13 cellular contexts compared by ENCODE assay signal in genomic region chr4:128163177-128164117, GRCh38.
A peak's percentile ranks its signal among the peaks of the same experiment; 100 is the strongest.
DNase-seq lines count a peak whose midpoint lies in the region; ATAC-seq and TF ChIP-seq lines count a peak whose summit lies in the region.
"Had no signal": no experiment of that assay in that cellular context is flagged by ENCODE, and none has a peak within 500 bp of the region (broad histone marks: within the 10 kb centered on the region; RNA-seq: fewer than 3 reads in every experiment).

No MANE protein-coding gene starts in this region.

- H3K27ac Mint-ChIP-seq in H9, result peak overlapping the region in 2 of 3 experiments; percentile 15 to 68; a peak in 5 of 7 replicates
- H3K27ac Mint-ChIP-seq: activated CD4-positive, alpha-beta memory T cell treated with anti-CD3 and anti-CD28 coated beads, Interleukin-2, amount 10 ng/mL, durations not matched to agents 7 days and 5 days had no signal

- no peaks in the 10 kb centered on the region for H3K27me3 Mint-ChIP-seq in H9 (ENCODE audit: low read depth)
- H3K27me3 Mint-ChIP-seq: activated CD4-positive, alpha-beta memory T cell treated with anti-CD3 and anti-CD28 coated beads, Interleukin-2, amount 10 ng/mL, durations not matched to agents 7 days and 5 days had no signal

- H3K18ac ChIP-seq in H9 (ENCODE audit: insufficient read length, low read depth, low read length), result no peak overlapping the region

- peaks cover 23 to 31% of the 10 kb centered on the region in 2 experiments for H3K4me1 Mint-ChIP-seq in H9
- H3K4me1 Mint-ChIP-seq: activated CD4-positive, alpha-beta memory T cell treated with anti-CD3 and anti-CD28 coated beads, Interleukin-2, amount 10 ng/mL, durations not matched to agents 7 days and 5 days had no signal

- no peaks in the 10 kb centered on the region for H3K9me3 Mint-ChIP-seq in H9
- H3K9me3 Mint-ChIP-seq: activated CD4-positive, alpha-beta memory T cell treated with anti-CD3 and anti-CD28 coated beads, Interleukin-2, amount 10 ng/mL, durations not matched to agents 7 days and 5 days had no signal

- no peak overlapping the region for H3K14ac ChIP-seq in H9 (ENCODE audit: insufficient read depth, low read length)

- H2BK12ac ChIP-seq in H9 (ENCODE audit: insufficient read length, low read depth, low read length), result no peak overlapping the region

- H3K27ac ChIP-seq in H9 (ENCODE audit: insufficient read length, low read depth, low read length), result no peak overlapping the region

- no peaks in the 10 kb centered on the region for H3K36me3 ChIP-seq in skeletal muscle satellite cell (ENCODE audit: insufficient read depth, low read length)

- H3K4me1 ChIP-seq in H9 (ENCODE audit: insufficient read depth, low read length) (peaks cover 4% of the 10 kb centered on the region; the same call in 1 of the 2 replicates), skeletal muscle satellite cell (ENCODE audit: control insufficient read depth, insufficient read depth, low read length) (peaks cover 26% of the 10 kb centered on the region)

- H4K8ac ChIP-seq in H9 (replicated peaks; ENCODE audit: insufficient read length, low read depth, low read length), result no peak overlapping the region

- no peak overlapping the region for H2BK20ac ChIP-seq in H9 (ENCODE audit: low read depth, low read length, poor library complexity, severe bottlenecking)

- no peaks in the 10 kb centered on the region for H3K79me1 ChIP-seq in H9 (ENCODE audit: insufficient read depth, low read depth, low read length, poor library complexity, severe bottlenecking)

- no peak overlapping the region for H3T11ph ChIP-seq in H9 (ENCODE audit: low read length)

- WGBS in H9 (ENCODE audit: extremely low coverage, insufficient read length, low lambda C conversion rate), result 100% methylated on average over 1 of the region's 4 CpGs

- no peak for ATAC-seq in HG03565 (IDR thresholded peaks at IDR 0.05; ENCODE audit: unreplicated experiment)

- H2AFZ ChIP-seq in H9 (ENCODE audit: low read length), result no peak overlapping the region

- TF ChIP-seq CTCF in H9 (conservative IDR thresholded peaks at IDR 0.05), result no peak
- no peak for TF ChIP-seq CTCF in foreskin fibroblast (IDR thresholded peaks at IDR 0.05; ENCODE audit: low read depth, low read length)

- H3K9ac ChIP-seq in H9 (ENCODE audit: extremely low read depth, insufficient read length, low read length), result no peak overlapping the region
- no peak overlapping the region for H3K9ac ChIP-seq in skeletal muscle satellite cell (ENCODE audit: low read depth, low read length)

- H3K27me3 ChIP-seq in H9 (ENCODE audit: insufficient read depth, low read length) (no peaks in the 10 kb centered on the region), skeletal muscle satellite cell (ENCODE audit: control insufficient read depth, insufficient read depth, low read length) (no peaks in the 10 kb centered on the region)

- no peak overlapping the region for H3K4me3 ChIP-seq in foreskin fibroblast (ENCODE audit: low read depth in 1 of 2, low read length in 2 of 2)
- no peak overlapping the region for H3K4me3 ChIP-seq in skeletal muscle satellite cell (ENCODE audit: low read length)

- no peaks in the 10 kb centered on the region for H3K36me3 Mint-ChIP-seq in H9 (ENCODE audit: insufficient read depth in 1 of 3, low read depth in 3 of 3)

- no peak overlapping the region for H3K4me2 ChIP-seq in H9 (ENCODE audit: insufficient read depth, insufficient read length, low read length)
- H3K4me2 ChIP-seq in skeletal muscle satellite cell (ENCODE audit: low read length), result peak overlapping the region; percentile 31

- H2BK120ac ChIP-seq in H9 (ENCODE audit: low read depth, low read length, poor library complexity, severe bottlenecking), result no peak overlapping the region

- no peak for DNase-seq in H9
- peak; percentile 71 to 86 for DNase-seq in SW 1271 (lab: John Stamatoyannopoulos, UW)
- DNase-seq in foreskin fibroblast, result peak; percentile 25 to 56
- DNase-seq in NAMALWA (ENCODE audit: low spot score), result no peak
- no peak for DNase-seq in nucleus accumbens (lab: John Stamatoyannopoulos, UW)
- no peak for DNase-seq in activated effector memory CD4-positive, alpha-beta T cell treated with Interleukin-2 at 50 U/mL for 16 hours
- DNase-seq: activated CD4-positive, alpha-beta memory T cell treated with anti-CD3 and anti-CD28 coated beads, Interleukin-2, amount 10 ng/mL, durations not matched to agents 7 days and 5 days; aorta; NCI-H1436 treated with DMSO at 0.1 percent for 48 hours; posterior cingulate gyrus; SIG-M5 had no signal

- H3K4ac ChIP-seq in H9 (ENCODE audit: low read depth, low read length), result no peak overlapping the region

- no peaks in the 10 kb centered on the region for H3K9me3 ChIP-seq in H9 (ENCODE audit: control insufficient read depth, low read depth, low read length)
- H3K9me3 ChIP-seq in skeletal muscle satellite cell (replicated peaks; ENCODE audit: low read length), result no peaks in the 10 kb centered on the region

- H3K23ac ChIP-seq in H9 (ENCODE audit: insufficient read length, low read depth, low read length), result no peak overlapping the region

- no peaks in the 10 kb centered on the region for H4K20me1 ChIP-seq in H9 (ENCODE audit: control insufficient read depth, insufficient read depth, insufficient read length)

- no peak overlapping the region for H4K91ac ChIP-seq in H9 (ENCODE audit: insufficient read length, low read depth, low read length)

- no peak overlapping the region for H2BK15ac ChIP-seq in H9 (ENCODE audit: low read depth, low read length)

- H3K79me2 ChIP-seq in H9 (ENCODE audit: insufficient read depth, low read length), result no peaks in the 10 kb centered on the region

- no peak overlapping the region for H3K56ac ChIP-seq in H9 (ENCODE audit: insufficient read length, low read depth, low read length)

- no peaks in the 10 kb centered on the region for H3K23me2 ChIP-seq in H9 (ENCODE audit: insufficient read length, low read depth, low read length, poor library complexity, severe bottlenecking)

- no peak overlapping the region for H3K4me3 Mint-ChIP-seq in H9
- H3K4me3 Mint-ChIP-seq: activated CD4-positive, alpha-beta memory T cell treated with anti-CD3 and anti-CD28 coated beads, Interleukin-2, amount 10 ng/mL, durations not matched to agents 7 days and 5 days had no signal

- H2BK5ac ChIP-seq in H9 (ENCODE audit: insufficient read length, low read length), result no peak overlapping the region

- no peak overlapping the region for H2AK5ac ChIP-seq in H9 (ENCODE audit: insufficient read length, low read length)

- H4K5ac ChIP-seq in H9 (ENCODE audit: insufficient read length, low read depth, low read length), result no peak overlapping the region

Comparison
In these comparisons a context has a peak if more than half of its experiments do, and no peak if none do; other contexts are left out.
1. DNase-seq: peak in SW 1271 (2 of 2) and foreskin fibroblast (2 of 2); none in H9 (single experiment), NAMALWA (single experiment), nucleus accumbens (0 of 56) and activated effector memory CD4-positive, alpha-beta T cell treated with Interleukin-2 at 50 U/mL for 16 hours (single experiment).